29 cellular contexts compared by ENCODE assay signal in genomic region chr20:38345643-38346042, GRCh38. TPM values are rescaled to one million over a fixed set of nuclear protein-coding genes. Genes with fewer than 3 reads are reported as not detected.
A peak's percentile ranks its signal among the peaks of the same experiment; 100 is the strongest.
DNase-seq lines count a peak whose midpoint lies in the region; ATAC-seq, FAIRE-seq and TF ChIP-seq lines count a peak whose summit lies in the region.
"Had no signal": no experiment of that assay in that cellular context is flagged by ENCODE, and none has a peak within 500 bp of the region (broad histone marks: within the 10 kb centered on the region; RNA-seq: fewer than 3 reads in every experiment).

No MANE protein-coding gene starts in this region.

- no peaks in the 10 kb centered on the region for H3K36me3 ChIP-seq in kidney (ENCODE audit: control insufficient read depth in 1 of 2, insufficient read depth in 2 of 2, low read length in 2 of 2)
- H3K36me3 ChIP-seq: HAP-1, SJSA1 had no signal

- DNase-seq in A549 (ENCODE audit: low read depth in 1 of 2, low spot score in 1 of 2) (peak in 1 of 2 experiments; percentile 50), HTR-8/SVneo (ENCODE audit: insufficient read length, low spot score) (no peak), kidney (no peak), renal cortical epithelial cell (ENCODE audit: low read depth) (peak; percentile 54), cerebellum (ENCODE audit: low spot score) (no peak)
- DNase-seq: C1 segment of cervical spinal cord; Caco-2; CD4-positive, alpha-beta memory T cell; DMS 273 treated with DMSO at 0.1 percent for 48 hours; DMS79; EL; GDM1; HFFc6; MM.1S; NCI-H2029; NCI-H526 treated with DMSO at 0.1 percent for 48 hours; Right ventricle myocardium superior; RPMI8226 had no signal

- TF ChIP-seq POLR2A in A549 (IDR thresholded peaks at IDR 0.05; ENCODE audit: low read length): no peak

- TF ChIP-seq CTCF in A549 (IDR thresholded peaks at IDR 0.05): no peak
- no peak for TF ChIP-seq CTCF in kidney (IDR thresholded peaks at IDR 0.05; ENCODE audit: borderline replicate concordance, extremely low read depth, insufficient read depth)

- POLR2A ChIA-PET in A549 (lab: Yijun Ruan, JAX): no interaction called here

- H3K4me2 ChIP-seq in A549: peak overlapping the region; percentile 31
- H3K4me2 ChIP-seq: KMS-11 had no signal

- H3K4me3 ChIP-seq in A549: no peak overlapping the region
- no peak overlapping the region for H3K4me3 ChIP-seq in kidney (ENCODE audit: low read length in 2 of 2)
- H3K4me3 ChIP-seq: GM12878, HAP-1, SJSA1 had no signal

- ATAC-seq in A549: peak; percentile 35 to 61; a peak in 3 of 6 replicates
- no peak for ATAC-seq in HG02763 (IDR thresholded peaks at IDR 0.05; ENCODE audit: unreplicated experiment)
- ATAC-seq in HG03457 (IDR thresholded peaks at IDR 0.05; ENCODE audit: unreplicated experiment): no peak
- no peak for ATAC-seq in GM18502 (IDR thresholded peaks at IDR 0.05; ENCODE audit: poor library complexity, unreplicated experiment)
- ATAC-seq: GM12878 had no signal

- peak overlapping the region in 1 of 2 experiments; percentile 60; a peak in 4 of 6 replicates for H3K27ac ChIP-seq in A549
- H3K27ac ChIP-seq in kidney (ENCODE audit: low read depth in 2 of 2, low read length in 2 of 2): peak overlapping the region; percentile 40 to 43
- H3K27ac ChIP-seq: KMS-11, SJSA1 had no signal

- H3K9me3 ChIP-seq in A549 (no peaks in the 10 kb centered on the region), kidney (ENCODE audit: control insufficient read depth in 1 of 2, low read length in 2 of 2) (no peaks in the 10 kb centered on the region)
- H3K9me3 ChIP-seq: Caco-2, HAP-1, SJSA1 had no signal

- H3K4me1 ChIP-seq in A549 (peaks cover 17% of the 10 kb centered on the region), kidney (ENCODE audit: control insufficient read depth in 1 of 2, insufficient read depth in 1 of 2, low read depth in 1 of 2, low read length in 2 of 2) (peaks cover 7 to 15% of the 10 kb centered on the region in 2 donors)
- H3K4me1 ChIP-seq: HAP-1, SJSA1 had no signal

- TF ChIP-seq EP300 in A549 (IDR thresholded peaks at IDR 0.05): no peak

- CTCF ChIA-PET in A549 (lab: Yijun Ruan, JAX): no interaction called here

- no peak overlapping the region for H3K9ac ChIP-seq in kidney (ENCODE audit: low read length in 2 of 2)
- H3K9ac ChIP-seq: KMS-11 had no signal

- FAIRE-seq in A549 (lab: Jason Lieb, UNC): no peak
- FAIRE-seq in HTR-8/SVneo (lab: Jason Lieb, UNC): peak; percentile 52
- FAIRE-seq in kidney (lab: Jason Lieb, UNC): no peak
- FAIRE-seq: GM12878 had no signal

- WGBS in A549 (ENCODE audit: missing lambda C conversion rate): 26% methylated on average over 2 of the region's 2 CpGs

- intact Hi-C loops in kidney (cut with DNase I): no loop called here

- no peak for TF ChIP-seq RAD21 in A549 (conservative IDR thresholded peaks at IDR 0.05 in 1 of 2, IDR thresholded peaks at IDR 0.05 in 1 of 2)

TF ChIP-seq in A549, 52 proteins besides CTCF, POLR2A, EP300 and RAD21:
- TF ChIP-seq KDM5A (IDR thresholded peaks at IDR 0.05) (no peak), USF2 (IDR thresholded peaks at IDR 0.05) (no peak), REST (IDR thresholded peaks at IDR 0.05) (no peak)
TF ChIP-seq in A549: peak in this region for 0.

RNA-seq across cellular contexts. Expression of gene LBP, which starts 0.6 kb away (rescaled TPM):
- polyA plus RNA-seq in A549 (2011; rRNA removed) (2.2 and 3.5 TPM in 2 replicates), A549 (2017; fragmentation: RNase III; extraction: RNeasy Plus Mini Kit Qiagen cat#74134 plus additional on column Dnase treatment) (0.62 to 1.3 TPM (median 1.0 TPM) in 3 replicates), kidney (ENCODE audit: insufficient read depth, low read depth, low replicate concordance) (1.2 TPM)
- polyA plus RNA-seq in A549 (2012; cell fraction: cytosol; rRNA removed): 0.25 and 0.34 TPM in 2 replicates
- polyA plus RNA-seq in A549 (2012; cell fraction: nucleus; rRNA removed): 0.13 and 0.34 TPM in 2 replicates
- 1.5 and 1.7 TPM in 2 replicates for polyA minus RNA-seq in A549 (2011; rRNA and poly(A)+ RNA removed)
- total RNA-seq in kidney (2.3 TPM), renal cortical epithelial cell (0.35 and 12.6 TPM in 2 replicates), cerebellum (0.18 TPM)
- total RNA-seq: A172; Caco-2; CD4-positive, alpha-beta memory T cell; HFFc6; NCI-H460; Right ventricle myocardium superior; SJSA1 had no signal
- polyA plus RNA-seq: AG04450; CD4-positive, alpha-beta memory T cell; IgD-negative memory B cell had no signal

RNA-seq across cellular contexts. Expression of gene BPI, which starts 41.7 kb away (rescaled TPM):
- polyA plus RNA-seq in A549 (2011; rRNA removed) (not detected in 2 replicates), A549 (2017; fragmentation: RNase III; extraction: RNeasy Plus Mini Kit Qiagen cat#74134 plus additional on column Dnase treatment) (not detected in 3 replicates), kidney (ENCODE audit: insufficient read depth, low read depth, low replicate concordance) (1.5 TPM)
- polyA plus RNA-seq in A549 (2012; cell fraction: cytosol; rRNA removed): not detected in 2 replicates
- not detected in 2 replicates for polyA plus RNA-seq in A549 (2012; cell fraction: nucleus; rRNA removed)
- polyA minus RNA-seq in A549 (2011; rRNA and poly(A)+ RNA removed): not detected in 2 replicates
- total RNA-seq in kidney (0.16 TPM), renal cortical epithelial cell (not detected in 2 replicates), cerebellum (0.27 TPM)
- total RNA-seq: A172; Caco-2; CD4-positive, alpha-beta memory T cell; GM12878; HFFc6; NCI-H460 had no signal
- polyA plus RNA-seq: CD4-positive, alpha-beta memory T cell; GM12878; IgD-negative memory B cell had no signal

Comparison
In these comparisons a context has a peak if more than half of its experiments do, and no peak if none do; other contexts are left out.
1. ATAC-seq: peak in A549 (2 of 2); none in HG02763 (single experiment), HG03457 (single experiment) and GM18502 (single experiment).